Comparison of ENCODE assay signal across 31 cellular contexts in the genomic region with DNA sequence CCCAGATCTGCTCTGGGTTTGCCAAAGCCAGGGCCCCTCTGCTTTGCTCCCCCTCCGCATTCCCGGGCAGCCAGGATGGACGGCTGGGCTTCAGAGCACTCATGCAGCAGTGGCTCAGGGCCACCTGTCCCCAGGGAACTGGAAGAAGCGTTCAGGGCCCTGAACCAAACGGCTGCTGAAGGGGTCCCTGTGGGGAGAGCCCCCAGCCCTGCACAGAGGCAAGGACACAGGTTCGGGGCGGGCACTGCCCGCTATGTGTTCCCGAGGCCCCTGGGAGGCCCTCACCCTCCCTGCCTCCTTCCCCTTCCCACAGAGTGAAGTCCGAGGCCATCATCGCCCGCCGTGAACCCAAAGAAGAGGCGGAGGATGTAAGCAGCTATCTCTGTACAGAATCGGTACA.
"Had no signal": no experiment of that assay in that cellular context is flagged by ENCODE, and none has a peak within 500 bp of the region (broad histone marks: within the 10 kb centered on the region; RNA-seq: fewer than 3 reads in every experiment).

No MANE protein-coding gene starts in this region.

- H3K9me3 ChIP-seq: ascending aorta had no signal

- H2AFZ ChIP-seq: PC-9 had no signal

- H3K4me2 ChIP-seq: PC-9 had no signal

- H3K27me3 ChIP-seq: ascending aorta, cardiac muscle cell had no signal

- H3K4me1 ChIP-seq: ascending aorta had no signal

- H3K4me3 ChIP-seq: ascending aorta, cardiac muscle cell, PC-9 had no signal

- H3K4me3 Mint-ChIP-seq: activated CD4-positive, alpha-beta memory T cell treated with anti-CD3 and anti-CD28 coated beads for 36 hours; activated naive CD4-positive, alpha-beta T cell treated with anti-CD3 and anti-CD28 coated beads, Interleukin-2, amount 50 U/mL, for 24 hours; activated naive CD8-positive, alpha-beta T cell treated with anti-CD3 and anti-CD28 coated beads, Interleukin-2, amount 10 ng/mL, durations not matched to agents 7 days and 5 days; activated T-cell treated with anti-CD3 and anti-CD28 coated beads, Interleukin-2, amount 50 U/mL, for 72 hours; activated T-helper 17 cell treated with anti-CD3 and anti-CD28 coated beads, Interleukin-2, amount 50 U/mL, for 72 hours; central memory CD8-positive, alpha-beta T cell had no signal

- FAIRE-seq: RCC 7860 had no signal

- H3K27ac ChIP-seq: ascending aorta, cardiac muscle cell, PC-9 had no signal

- H3K27me3 Mint-ChIP-seq: activated CD4-positive, alpha-beta memory T cell treated with anti-CD3 and anti-CD28 coated beads for 36 hours; activated naive CD4-positive, alpha-beta T cell treated with anti-CD3 and anti-CD28 coated beads, Interleukin-2, amount 50 U/mL, for 24 hours; activated naive CD8-positive, alpha-beta T cell treated with anti-CD3 and anti-CD28 coated beads, Interleukin-2, amount 10 ng/mL, durations not matched to agents 7 days and 5 days; activated T-helper 17 cell treated with anti-CD3 and anti-CD28 coated beads, Interleukin-2, amount 50 U/mL, for 72 hours; central memory CD8-positive, alpha-beta T cell had no signal

- ATAC-seq: activated CD4-positive, CD25-positive, alpha-beta regulatory T cell treated with anti-CD3 and anti-CD28 coated beads, Interleukin-2, amount 50 U/mL, for 24 hours; activated T-cell treated with anti-CD3 and anti-CD28 coated beads, Interleukin-2, amount 50 U/mL, for 72 hours; activated T-helper 17 cell treated with anti-CD3 and anti-CD28 coated beads, Interleukin-2, amount 50 U/mL, for 72 hours had no signal

- H3K9me3 Mint-ChIP-seq: activated CD4-positive, alpha-beta memory T cell treated with anti-CD3 and anti-CD28 coated beads for 36 hours; activated naive CD4-positive, alpha-beta T cell treated with anti-CD3 and anti-CD28 coated beads, Interleukin-2, amount 50 U/mL, for 24 hours; activated naive CD8-positive, alpha-beta T cell treated with anti-CD3 and anti-CD28 coated beads, Interleukin-2, amount 10 ng/mL, durations not matched to agents 7 days and 5 days; activated T-cell treated with anti-CD3 and anti-CD28 coated beads, Interleukin-2, amount 50 U/mL, for 72 hours; activated T-helper 17 cell treated with anti-CD3 and anti-CD28 coated beads, Interleukin-2, amount 50 U/mL, for 72 hours; central memory CD8-positive, alpha-beta T cell had no signal

- H3K36me3 Mint-ChIP-seq: activated naive CD8-positive, alpha-beta T cell treated with anti-CD3 and anti-CD28 coated beads, Interleukin-2, amount 10 ng/mL, durations not matched to agents 7 days and 5 days had no signal

- H3K27ac Mint-ChIP-seq: activated CD4-positive, alpha-beta memory T cell treated with anti-CD3 and anti-CD28 coated beads for 36 hours; activated naive CD4-positive, alpha-beta T cell treated with anti-CD3 and anti-CD28 coated beads, Interleukin-2, amount 50 U/mL, for 24 hours; activated naive CD8-positive, alpha-beta T cell treated with anti-CD3 and anti-CD28 coated beads, Interleukin-2, amount 10 ng/mL, durations not matched to agents 7 days and 5 days; activated T-cell treated with anti-CD3 and anti-CD28 coated beads, Interleukin-2, amount 50 U/mL, for 72 hours; activated T-helper 17 cell treated with anti-CD3 and anti-CD28 coated beads, Interleukin-2, amount 50 U/mL, for 72 hours had no signal

- DNase-seq: activated CD4-positive, alpha-beta memory T cell treated with anti-CD3 and anti-CD28 coated beads for 36 hours; activated CD4-positive, alpha-beta T cell treated with anti-CD3 and anti-CD28 coated beads for 4 hours; activated CD4-positive, alpha-beta T cell treated with anti-CD3 and anti-CD28 coated beads, Interleukin-2, amount 50 U/mL, for 1 hour; activated CD8-positive, alpha-beta memory T cell treated with anti-CD3 and anti-CD28 coated beads, Interleukin-2, amount 50 U/mL, for 4 hours; activated effector memory CD4-positive, alpha-beta T cell treated with anti-CD3 and anti-CD28 coated beads, Interleukin-2, amount 50 U/mL, for 16 hours; activated naive CD4-positive, alpha-beta T cell treated with Interleukin-2 at 50 U/mL for 16 hours; activated naive CD8-positive, alpha-beta T cell treated with anti-CD3 and anti-CD28 coated beads, Interleukin-2, amount 10 ng/mL, durations not matched to agents 7 days and 5 days; activated T-cell treated with anti-CD3 and anti-CD28 coated beads, Interleukin-2, amount 50 U/mL, for 72 hours; amygdala; Karpas-422; KBM-7; NCI-H1105; NCI-H1436; NCI-H1694; NCI-H1930; NCI-H2081 treated with DMSO at 0.1 percent for 48 hours; NCI-H345; NCI-H526; NCI-H748 treated with DMSO at 0.1 percent for 48 hours; PC-9; Right ventricle myocardium superior; SW 1271; T-helper 1 cell; T1000 had no signal
